ENCODE assay signal across 34 cellular contexts in genomic region chr14:94362614-94363133, GRCh38. TPM values are rescaled to one million over a fixed set of nuclear protein-coding genes. Genes with fewer than 3 reads are reported as not detected.
"Had no signal": no experiment of that assay in that cellular context is flagged by ENCODE, and none has a peak within 500 bp of the region (broad histone marks: within the 10 kb centered on the region; RNA-seq: fewer than 3 reads in every experiment).

No MANE protein-coding gene starts in this region.

- H3K36me3 ChIP-seq: adrenal gland, cardiac muscle cell, gastrocnemius medialis, transverse colon had no signal

- DNase-seq: activated CD4-positive, alpha-beta memory T cell treated with anti-CD3 and anti-CD28 coated beads for 36 hours; activated CD8-positive, alpha-beta memory T cell treated with anti-CD3 and anti-CD28 coated beads, Interleukin-2, amount 50 U/mL, for 4 hours; activated naive CD4-positive, alpha-beta T cell; activated naive CD8-positive, alpha-beta T cell treated with anti-CD3 and anti-CD28 coated beads for 36 hours; activated T-cell treated with anti-CD3 and anti-CD28 coated beads, Interleukin-2, amount 50 U/mL, for 1 hour; adrenal gland; aorta; body of pancreas; effector memory CD8-positive, alpha-beta T cell; erythroblast; gastrocnemius medialis; glutamatergic neuron; naive thymus-derived CD4-positive, alpha-beta T cell; stimulated activated CD4-positive, alpha-beta T cell treated with anti-CD3 and anti-CD28 coated beads, Interleukin-12 subunit alpha, Interleukin-12 subunit beta, amount 100 ng/mL, for 4 hours; stimulated activated CD4-positive, alpha-beta T cell treated with anti-CD3 and anti-CD28 coated beads, Interleukin-4, amount 100 ng/mL, for 1 hour; stimulated activated naive CD8-positive, alpha-beta T cell treated with anti-CD3 and anti-CD28 coated beads, Interleukin-15, Interleukin-2, amounts not matched to agents 100 U/mL and 50 U/mL, for 24 hours; T-helper 17 cell; T1000; testis; transverse colon had no signal

- ATAC-seq: body of pancreas; effector memory CD8-positive, alpha-beta T cell; gastrocnemius medialis; naive thymus-derived CD4-positive, alpha-beta T cell; sciatic nerve; SK-N-SH treated with all-trans-retinoic acid at 6 μM for 48 hours; stimulated activated naive CD8-positive, alpha-beta T cell treated with anti-CD3 and anti-CD28 coated beads, Interleukin-15, Interleukin-2, amounts not matched to agents 100 U/mL and 50 U/mL, for 24 hours; T-helper 17 cell; WTC11 had no signal

- H3K9me3 ChIP-seq: adrenal gland, body of pancreas, gastrocnemius medialis, testis, transverse colon had no signal

- H3K27ac ChIP-seq: adrenal gland, body of pancreas, cardiac muscle cell, coronary artery, gastrocnemius medialis, skin epidermis, testis, transverse colon had no signal

- H3K27me3 ChIP-seq: adrenal gland, body of pancreas, cardiac muscle cell, gastrocnemius medialis, testis, transverse colon had no signal

- H3K4me3 ChIP-seq: adrenal gland, body of pancreas, cardiac muscle cell, coronary artery, gastrocnemius medialis, skin epidermis, testis, transverse colon had no signal

- FAIRE-seq: urothelium cell line had no signal

- H3K4me1 ChIP-seq: adrenal gland, body of pancreas, gastrocnemius medialis, testis, transverse colon had no signal

RNA-seq across cellular contexts. Expression of gene SERPINA2, which starts 3.8 kb away (rescaled TPM):
- total RNA-seq: activated CD4-positive, alpha-beta memory T cell treated with anti-CD3 and anti-CD28 coated beads for 36 hours; activated CD8-positive, alpha-beta memory T cell treated with anti-CD3 and anti-CD28 coated beads for 36 hours; activated naive CD8-positive, alpha-beta T cell treated with anti-CD3 and anti-CD28 coated beads for 36 hours; adrenal gland; aorta; body of pancreas; cardiac muscle cell; cerebellum; gastrocnemius medialis; kidney epithelial cell; lower leg skin; mesothelial cell of epicardium; naive thymus-derived CD4-positive, alpha-beta T cell; osteoblast; posterior vena cava; sciatic nerve; T-helper 17 cell; testis; transverse colon; WTC11 had no signal
- polyA plus RNA-seq: adrenal gland; aorta; cardiac muscle cell; naive thymus-derived CD4-positive, alpha-beta T cell had no signal

RNA-seq across cellular contexts. Expression of gene SERPINA6, which starts 39.5 kb away (rescaled TPM):
- total RNA-seq: activated CD4-positive, alpha-beta memory T cell treated with anti-CD3 and anti-CD28 coated beads for 36 hours; activated CD8-positive, alpha-beta memory T cell treated with anti-CD3 and anti-CD28 coated beads for 36 hours; activated naive CD8-positive, alpha-beta T cell treated with anti-CD3 and anti-CD28 coated beads for 36 hours; adrenal gland; aorta; cardiac muscle cell; cerebellum; kidney epithelial cell; lower leg skin; mesothelial cell of epicardium; naive thymus-derived CD4-positive, alpha-beta T cell; osteoblast; posterior vena cava; sciatic nerve; T-helper 17 cell; testis had no signal
- polyA plus RNA-seq: aorta; naive thymus-derived CD4-positive, alpha-beta T cell had no signal
